38 cellular contexts compared by ENCODE assay signal in genomic region chr6:37357860-37358259, GRCh38.
"Had no signal": no experiment of that assay in that cellular context is flagged by ENCODE, and none has a peak within 500 bp of the region (broad histone marks: within the 10 kb centered on the region; RNA-seq: fewer than 3 reads in every experiment).

No MANE protein-coding gene starts in this region.

- H3K27me3 ChIP-seq: adrenal gland, body of pancreas, breast epithelium, Peyer's patch had no signal

- H3K4me1 ChIP-seq: breast epithelium, Peyer's patch had no signal

- DNase-seq: activated B cell treated with CpG ODN at 0.5 μM for 24 hours; activated CD4-positive, alpha-beta memory T cell treated with anti-CD3 and anti-CD28 coated beads for 36 hours; activated CD4-positive, alpha-beta T cell treated with anti-CD3 and anti-CD28 coated beads for 4 hours; activated CD4-positive, alpha-beta T cell treated with anti-CD3 and anti-CD28 coated beads, Interleukin-2, amount 50 U/mL, for 1 hour; activated CD4-positive, CD25-positive, alpha-beta regulatory T cell treated with anti-CD3 and anti-CD28 coated beads, Interleukin-2, amount 50 U/mL, for 72 hours; activated CD8-positive, alpha-beta memory T cell treated with anti-CD3 and anti-CD28 coated beads, Interleukin-2, amount 50 U/mL, for 4 hours; activated gamma-delta T cell treated with Interleukin-2 at 50 U/mL for 16 hours; activated naive CD4-positive, alpha-beta T cell treated with anti-CD3 and anti-CD28 coated beads for 36 hours; activated T-cell treated with anti-CD3 and anti-CD28 coated beads for 4 hours; activated T-cell treated with anti-CD3 and anti-CD28 coated beads, Interleukin-2, amount 50 U/mL, for 4 hours; adrenal gland; body of pancreas; caudate nucleus; cerebellar nuclear complex; KG1; NCI-H1092 treated with DMSO at 0.1 percent for 48 hours; NCI-H1417; NCI-H146; NCI-H187; NCI-H2081; NCI-H226; NCI-H446 treated with DMSO at 0.1 percent for 48 hours; NCI-H524; NCI-H69; PC-3; Peyer's patch; SIG-M5; SW 1271; T-helper 1 cell; T-helper 2 cell; T-helper 9 cell had no signal

- H3K36me3 ChIP-seq: breast epithelium had no signal

- FAIRE-seq: astrocyte, colon had no signal

- H3K27ac ChIP-seq: adrenal gland, body of pancreas, breast epithelium, Peyer's patch, RWPE1 had no signal

- H3K9me3 ChIP-seq: adrenal gland, body of pancreas, breast epithelium, Peyer's patch had no signal

- H3K4me3 Mint-ChIP-seq: activated B cell treated with CpG ODN at 0.5 μM for 24 hours; activated CD4-positive, alpha-beta memory T cell treated with anti-CD3 and anti-CD28 coated beads for 36 hours; activated naive CD4-positive, alpha-beta T cell treated with anti-CD3 and anti-CD28 coated beads for 36 hours; activated T-cell treated with anti-CD3 and anti-CD28 coated beads, Interleukin-2, amount 50 U/mL, for 4 hours; activated T-helper 1 cell treated with anti-CD3 and anti-CD28 coated beads, Interleukin-12 subunit alpha, Interleukin-12 subunit beta, Interleukin-2, Interleukin-4 antibody, amounts not matched to agents 30 ng/mL and 10 ng/mL and 1 ng/mL, durations not matched to agents 14 hours and 24 hours and 36 hours had no signal

- H3K27me3 Mint-ChIP-seq: activated B cell treated with CpG ODN at 0.5 μM for 24 hours; activated CD4-positive, alpha-beta memory T cell treated with anti-CD3 and anti-CD28 coated beads for 36 hours had no signal

- H3K4me3 ChIP-seq: adrenal gland, body of pancreas, breast epithelium, Peyer's patch had no signal

- ATAC-seq: activated naive CD4-positive, alpha-beta T cell treated with anti-CD3 and anti-CD28 coated beads, Interleukin-2, amount 50 U/mL, for 72 hours; activated T-cell treated with anti-CD3 and anti-CD28 coated beads, Interleukin-2, amount 50 U/mL, for 4 hours; body of pancreas; PC-3; Right ventricle myocardium inferior had no signal

- H3K27ac Mint-ChIP-seq: activated B cell treated with CpG ODN at 0.5 μM for 24 hours; activated CD4-positive, alpha-beta memory T cell treated with anti-CD3 and anti-CD28 coated beads for 36 hours; activated naive CD4-positive, alpha-beta T cell treated with anti-CD3 and anti-CD28 coated beads for 36 hours; activated T-helper 1 cell treated with anti-CD3 and anti-CD28 coated beads, Interleukin-12 subunit alpha, Interleukin-12 subunit beta, Interleukin-2, Interleukin-4 antibody, amounts not matched to agents 30 ng/mL and 10 ng/mL and 1 ng/mL, durations not matched to agents 14 hours and 24 hours and 36 hours had no signal

- H3K9me3 Mint-ChIP-seq: activated B cell treated with CpG ODN at 0.5 μM for 24 hours; activated CD4-positive, alpha-beta memory T cell treated with anti-CD3 and anti-CD28 coated beads for 36 hours; activated naive CD4-positive, alpha-beta T cell treated with anti-CD3 and anti-CD28 coated beads for 36 hours; activated naive CD4-positive, alpha-beta T cell treated with anti-CD3 and anti-CD28 coated beads, Interleukin-2, amount 50 U/mL, for 72 hours; activated T-cell treated with anti-CD3 and anti-CD28 coated beads, Interleukin-2, amount 50 U/mL, for 4 hours; activated T-helper 1 cell treated with anti-CD3 and anti-CD28 coated beads, Interleukin-12 subunit alpha, Interleukin-12 subunit beta, Interleukin-2, Interleukin-4 antibody, amounts not matched to agents 30 ng/mL and 10 ng/mL and 1 ng/mL, durations not matched to agents 14 hours and 24 hours and 36 hours had no signal
